20 cellular contexts compared by ENCODE assay signal in genomic region chr15:96544162-96544756, GRCh38.
"Had no signal": no experiment of that assay in that cellular context is flagged by ENCODE, and none has a peak within 500 bp of the region (broad histone marks: within the 10 kb centered on the region; RNA-seq: fewer than 3 reads in every experiment).

No MANE protein-coding gene starts in this region.

- H3K36me3 ChIP-seq: gastrocnemius medialis, left lung, prostate gland, suprapubic skin, transverse colon, uterus had no signal

- H3K9me3 ChIP-seq: body of pancreas, gastrocnemius medialis, left lung, prostate gland, suprapubic skin, transverse colon, uterus had no signal

- H3K4me1 Mint-ChIP-seq: activated B cell treated with CpG ODN at 0.5 μM for 24 hours; activated CD4-positive, alpha-beta memory T cell treated with anti-CD3 and anti-CD28 coated beads, Interleukin-2, amount 10 ng/mL, durations not matched to agents 7 days and 5 days; activated CD8-positive, alpha-beta memory T cell treated with anti-CD3 and anti-CD28 coated beads, Interleukin-2, amount 10 ng/mL, durations not matched to agents 7 days and 5 days; activated naive CD8-positive, alpha-beta T cell treated with anti-CD3 and anti-CD28 coated beads, Interleukin-2, amount 10 ng/mL, durations not matched to agents 7 days and 5 days had no signal

- DNase-seq: activated B cell treated with CpG ODN at 0.5 μM for 24 hours; activated CD4-positive, alpha-beta memory T cell treated with anti-CD3 and anti-CD28 coated beads, Interleukin-2, amount 10 ng/mL, durations not matched to agents 7 days and 5 days; activated CD4-positive, alpha-beta T cell treated with anti-CD3 and anti-CD28 coated beads for 48 hours; activated CD8-positive, alpha-beta memory T cell treated with anti-CD3 and anti-CD28 coated beads, Interleukin-2, amount 10 ng/mL, durations not matched to agents 7 days and 5 days; activated naive CD4-positive, alpha-beta T cell; activated naive CD8-positive, alpha-beta T cell treated with anti-CD3 and anti-CD28 coated beads, Interleukin-2, amount 10 ng/mL, durations not matched to agents 7 days and 5 days; body of pancreas; erythroblast; gastrocnemius medialis; head of caudate nucleus; kidney; left lung; midbrain; right cardiac atrium; stimulated activated CD4-positive, alpha-beta T cell treated with anti-CD3 and anti-CD28 coated beads, Interleukin-2, amount 100 ng/mL, for 24 hours; transverse colon; uterus had no signal

- H3K27ac ChIP-seq: body of pancreas, gastrocnemius medialis, left lung, prostate gland, suprapubic skin, transverse colon, uterus had no signal

- H3K27me3 Mint-ChIP-seq: activated B cell treated with CpG ODN at 0.5 μM for 24 hours; activated CD4-positive, alpha-beta memory T cell treated with anti-CD3 and anti-CD28 coated beads, Interleukin-2, amount 10 ng/mL, durations not matched to agents 7 days and 5 days; activated CD8-positive, alpha-beta memory T cell treated with anti-CD3 and anti-CD28 coated beads, Interleukin-2, amount 10 ng/mL, durations not matched to agents 7 days and 5 days; activated naive CD8-positive, alpha-beta T cell treated with anti-CD3 and anti-CD28 coated beads, Interleukin-2, amount 10 ng/mL, durations not matched to agents 7 days and 5 days; stimulated activated naive CD8-positive, alpha-beta T cell treated with anti-CD3 and anti-CD28 coated beads, Interleukin-15, Interleukin-2, amounts not matched to agents 100 ng/mL and 50 ng/mL, for 24 hours had no signal

- H3K4me3 Mint-ChIP-seq: activated B cell treated with CpG ODN at 0.5 μM for 24 hours; activated CD4-positive, alpha-beta memory T cell treated with anti-CD3 and anti-CD28 coated beads, Interleukin-2, amount 10 ng/mL, durations not matched to agents 7 days and 5 days; activated CD8-positive, alpha-beta memory T cell treated with anti-CD3 and anti-CD28 coated beads, Interleukin-2, amount 10 ng/mL, durations not matched to agents 7 days and 5 days; activated naive CD8-positive, alpha-beta T cell treated with anti-CD3 and anti-CD28 coated beads, Interleukin-2, amount 10 ng/mL, durations not matched to agents 7 days and 5 days; stimulated activated naive CD8-positive, alpha-beta T cell treated with anti-CD3 and anti-CD28 coated beads, Interleukin-15, Interleukin-2, amounts not matched to agents 100 ng/mL and 50 ng/mL, for 24 hours had no signal

- H3K27me3 ChIP-seq: body of pancreas, gastrocnemius medialis, left lung, suprapubic skin, transverse colon, uterus had no signal

- ATAC-seq: activated CD8-positive, alpha-beta memory T cell treated with anti-CD3 and anti-CD28 coated beads, Interleukin-2, amount 10 ng/mL, durations not matched to agents 7 days and 5 days; body of pancreas; gastrocnemius medialis; left lung; right cardiac atrium had no signal

- H3K4me1 ChIP-seq: body of pancreas, gastrocnemius medialis, left lung, prostate gland, transverse colon, uterus had no signal

- H3K27ac Mint-ChIP-seq: activated B cell treated with CpG ODN at 0.5 μM for 24 hours; activated CD4-positive, alpha-beta memory T cell treated with anti-CD3 and anti-CD28 coated beads, Interleukin-2, amount 10 ng/mL, durations not matched to agents 7 days and 5 days; activated CD8-positive, alpha-beta memory T cell treated with anti-CD3 and anti-CD28 coated beads, Interleukin-2, amount 10 ng/mL, durations not matched to agents 7 days and 5 days; activated naive CD8-positive, alpha-beta T cell treated with anti-CD3 and anti-CD28 coated beads, Interleukin-2, amount 10 ng/mL, durations not matched to agents 7 days and 5 days; stimulated activated naive CD8-positive, alpha-beta T cell treated with anti-CD3 and anti-CD28 coated beads, Interleukin-15, Interleukin-2, amounts not matched to agents 100 ng/mL and 50 ng/mL, for 24 hours had no signal

- H3K4me3 ChIP-seq: body of pancreas, gastrocnemius medialis, left lung, prostate gland, suprapubic skin, transverse colon, uterus had no signal

- H3K9me3 Mint-ChIP-seq: activated B cell treated with CpG ODN at 0.5 μM for 24 hours; activated CD4-positive, alpha-beta memory T cell treated with anti-CD3 and anti-CD28 coated beads, Interleukin-2, amount 10 ng/mL, durations not matched to agents 7 days and 5 days; activated naive CD8-positive, alpha-beta T cell treated with anti-CD3 and anti-CD28 coated beads, Interleukin-2, amount 10 ng/mL, durations not matched to agents 7 days and 5 days; stimulated activated naive CD8-positive, alpha-beta T cell treated with anti-CD3 and anti-CD28 coated beads, Interleukin-15, Interleukin-2, amounts not matched to agents 100 ng/mL and 50 ng/mL, for 24 hours had no signal

- H3K36me3 Mint-ChIP-seq: activated CD8-positive, alpha-beta memory T cell treated with anti-CD3 and anti-CD28 coated beads, Interleukin-2, amount 10 ng/mL, durations not matched to agents 7 days and 5 days; activated naive CD8-positive, alpha-beta T cell treated with anti-CD3 and anti-CD28 coated beads, Interleukin-2, amount 10 ng/mL, durations not matched to agents 7 days and 5 days had no signal
